33 cellular contexts compared by ENCODE assay signal in the genomic region with DNA sequence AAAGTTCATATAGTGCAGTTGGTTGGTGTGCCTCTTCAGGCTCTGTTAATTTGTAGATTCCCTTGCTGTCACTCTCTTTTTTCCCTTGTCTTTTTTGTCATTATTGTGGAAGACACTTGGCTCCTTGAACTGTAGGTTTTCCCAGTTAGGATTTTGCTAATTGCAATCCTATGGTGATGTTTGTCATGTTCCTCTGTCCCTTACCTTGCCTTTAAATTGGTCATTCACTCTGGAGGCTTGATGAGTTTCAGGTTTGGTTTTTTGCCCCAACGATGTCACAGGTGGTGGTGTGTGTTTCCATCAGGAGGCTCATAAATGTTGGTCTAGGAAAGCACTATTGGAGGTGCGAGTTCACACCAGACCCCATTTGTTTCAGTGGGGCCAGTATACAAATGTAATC.
DNase-seq lines count a peak whose midpoint lies in the region; ATAC-seq, FAIRE-seq and TF ChIP-seq lines count a peak whose summit lies in the region.
"Had no signal": no experiment of that assay in that cellular context is flagged by ENCODE, and none has a peak within 500 bp of the region (broad histone marks: within the 10 kb centered on the region; RNA-seq: fewer than 3 reads in every experiment).

No MANE protein-coding gene starts in this region.

- H3K9ac ChIP-seq in HepG2 (ENCODE audit: insufficient read depth, low read depth, low read length) (no peak overlapping the region), K562 (ENCODE audit: insufficient read depth in 1 of 2, low read depth in 2 of 2, low read length in 2 of 2) (no peak overlapping the region)
- H3K9ac ChIP-seq: BLaER1; BLaER1 treated with 17β-estradiol and CSF1 and Interleukin-3, amounts not matched to agents 10 nM and 100 nM had no signal

- H3K4me1 ChIP-seq in HepG2 (ENCODE audit: insufficient read depth, low read length) (no peaks in the 10 kb centered on the region), right lobe of liver (no peaks in the 10 kb centered on the region), HEK293 (ENCODE audit: control insufficient read depth, insufficient read depth, low read length) (no peaks in the 10 kb centered on the region), K562 (replicated peaks in 1 of 2; ENCODE audit: control insufficient read depth in 2 of 2, insufficient read depth in 2 of 2, low read length in 2 of 2) (no peaks in the 10 kb centered on the region)
- H3K4me1 ChIP-seq: A549, BE2C, Caco-2 had no signal

- TF ChIP-seq RAD21 in HepG2 (CRISPR knock-in tag; IDR thresholded peaks at IDR 0.05) = no peak
- TF ChIP-seq RAD21 in K562 (CRISPR knock-in tag; conservative IDR thresholded peaks at IDR 0.05 in 1 of 2, IDR thresholded peaks at IDR 0.05 in 1 of 2) = no peak

- H3K4me2 ChIP-seq in HepG2 (ENCODE audit: low read depth, low read length) = no peak overlapping the region
- no peak overlapping the region for H3K4me2 ChIP-seq in K562 (ENCODE audit: insufficient read depth, low read length)
- H3K4me2 ChIP-seq: A549; BLaER1; BLaER1 treated with 17β-estradiol and CSF1 and Interleukin-3, amounts not matched to agents 10 nM and 100 nM had no signal

- POLR2A ChIA-PET in HepG2 (lab: Yijun Ruan, JAX) (no interaction called here), HEK293 (lab: Yijun Ruan, JAX) (no interaction called here), K562 (lab: Yijun Ruan, JAX) (interaction anchor here (0.6 kb wide), 1 partner anchor 14 kb away, joined by 3 read pairs; no protein-coding TSS in a partner anchor)

- 81% methylated on average over 2 of the region's 2 CpGs for WGBS in HepG2 (ENCODE audit: low lambda C conversion rate)
- 93% methylated on average over 2 of the region's 2 CpGs for WGBS in right lobe of liver (ENCODE audit: insufficient coverage, low coverage, low lambda C conversion rate, missing lambda C conversion rate)
- WGBS in K562 (ENCODE audit: insufficient coverage, low coverage, missing lambda C conversion rate) = 7% methylated on average over 2 of the region's 2 CpGs

- no peaks in the 10 kb centered on the region for H3K36me3 ChIP-seq in HepG2 (replicated peaks in 1 of 2; ENCODE audit: control insufficient read depth in 1 of 2, insufficient read depth in 2 of 2, low read length in 2 of 2)
- H3K36me3 ChIP-seq in right lobe of liver = no peaks in the 10 kb centered on the region
- H3K36me3 ChIP-seq in HEK293 (ENCODE audit: control insufficient read depth in 2 of 2, insufficient read depth in 1 of 2, low read length in 2 of 2) = no peaks in the 10 kb centered on the region
- no peaks in the 10 kb centered on the region for H3K36me3 ChIP-seq in K562 (ENCODE audit: control insufficient read depth, insufficient read depth, low read length)
- H3K36me3 ChIP-seq: BE2C had no signal

- CTCF ChIA-PET in HepG2 (lab: Yijun Ruan, JAX; ENCODE audit: low intra/inter-chr PET ratio, low total read pairs) (no interaction called here), HEK293 (lab: Yijun Ruan, JAX) (no interaction called here), K562 (lab: Yijun Ruan, JAX; ENCODE audit: low intra/inter-chr PET ratio) (no interaction called here)

- H3K27me3 ChIP-seq in HepG2 (ENCODE audit: control insufficient read depth in 1 of 2, insufficient read depth in 2 of 2, low read length in 2 of 2) (no peaks in the 10 kb centered on the region), right lobe of liver (no peaks in the 10 kb centered on the region), K562 (ENCODE audit: control insufficient read depth in 2 of 2, insufficient read depth in 2 of 2, low read length in 2 of 2) (no peaks in the 10 kb centered on the region)
- H3K27me3 ChIP-seq: BE2C; BLaER1; BLaER1 treated with 17β-estradiol and CSF1 and Interleukin-3, amounts not matched to agents 10 nM and 100 nM had no signal

- H3K9me3 ChIP-seq in HepG2 (ENCODE audit: low read length) (no peaks in the 10 kb centered on the region), right lobe of liver (no peaks in the 10 kb centered on the region), HEK293 (ENCODE audit: control insufficient read depth, insufficient read depth, low read depth, low read length) (no peaks in the 10 kb centered on the region), K562 (replicated peaks; ENCODE audit: control insufficient read depth, insufficient read depth, low read depth, low read length) (no peaks in the 10 kb centered on the region; the same call in 1 of the 2 replicates)
- H3K9me3 ChIP-seq: A549, BE2C, Caco-2 had no signal

- H3K4me3 ChIP-seq in HepG2 (replicated peaks in 1 of 3; ENCODE audit: insufficient read depth in 1 of 3, low read depth in 2 of 3, low read length in 3 of 3) (no peak overlapping the region), right lobe of liver (no peak overlapping the region), HEK293 (ENCODE audit: low read depth, low read length) (no peak overlapping the region), K562 (no peak overlapping the region)
- H3K4me3 ChIP-seq: A549; BLaER1; BLaER1 treated with 17β-estradiol and CSF1 and Interleukin-3, amounts not matched to agents 10 nM and 100 nM had no signal

- no peak for TF ChIP-seq EP300 in HepG2 (IDR thresholded peaks at IDR 0.05; ENCODE audit: low read depth in 2 of 2, low read length in 2 of 2)
- no peak for TF ChIP-seq EP300 in HepG2 (CRISPR knock-in tag; IDR thresholded peaks at IDR 0.05; ENCODE audit: borderline replicate concordance)
- TF ChIP-seq EP300 in K562 (IDR thresholded peaks at IDR 0.05; ENCODE audit: low read length) = no peak

- H2AFZ ChIP-seq in HepG2 (ENCODE audit: low read length) (no peak overlapping the region), K562 (ENCODE audit: low read depth, low read length) (no peak overlapping the region)

- H3K9me1 ChIP-seq in K562 (ENCODE audit: control insufficient read depth, insufficient read depth, low read length) = no peaks in the 10 kb centered on the region

- intact Hi-C loops in HepG2 (cut with micrococcal nuclease; ENCODE audit: unreplicated experiment) (no loop called here), right lobe of liver (cut with DNase I) (no loop called here), K562 (cut with micrococcal nuclease) (no loop called here)

- BruUV-seq in HepG2 (replicated peaks; lab: Mats Ljungman, UMichigan) (no TSS peak), K562 (replicated peaks; lab: Mats Ljungman, UMichigan) (no TSS peak)

- no peak for ATAC-seq in HepG2
- ATAC-seq in right lobe of liver = no peak
- ATAC-seq in K562 = no peak
- ATAC-seq: A549; CD8-positive, alpha-beta T cell had no signal

- no peaks in the 10 kb centered on the region for H3K79me2 ChIP-seq in HepG2 (ENCODE audit: insufficient read depth, low read length)
- no peaks in the 10 kb centered on the region for H3K79me2 ChIP-seq in K562 (ENCODE audit: control insufficient read depth, insufficient read depth, low read length)

- TF ChIP-seq POLR2A in HepG2 (IDR thresholded peaks at IDR 0.05; ENCODE audit: insufficient read depth in 1 of 2, low read depth in 2 of 2, low read length in 2 of 2) (no peak), right lobe of liver (IDR thresholded peaks at IDR 0.05) (no peak), K562 (conservative IDR thresholded peaks at IDR 0.05) (no peak)

- no peak for TF ChIP-seq CTCF in HepG2 (CRISPR knock-in tag; IDR thresholded peaks at IDR 0.05)
- no peak for TF ChIP-seq CTCF in right lobe of liver (IDR thresholded peaks at IDR 0.05)
- TF ChIP-seq CTCF in HEK293 (tag by site-specific recombination; IDR thresholded peaks at IDR 0.05) = no peak
- no peak for TF ChIP-seq CTCF in K562 (IDR thresholded peaks at IDR 0.05 in 2 of 3, conservative IDR thresholded peaks at IDR 0.05 in 1 of 3; ENCODE audit: insufficient read depth in 2 of 3, low read depth in 1 of 3, low read length in 3 of 3)

- no peaks in the 10 kb centered on the region for H4K20me1 ChIP-seq in HepG2 (ENCODE audit: insufficient read depth, low read length)
- 0 out of 2 replicates have a peak, but pooled peaks cover 7% of the 10 kb centered on the region for H4K20me1 ChIP-seq in K562 (replicated peaks; ENCODE audit: control insufficient read depth, insufficient read depth, low read length)
- H4K20me1 ChIP-seq: BLaER1 had no signal

- no peak for DNase-seq in HepG2 (ENCODE audit: low spot score)
- DNase-seq in right lobe of liver = no peak
- DNase-seq in K562 (ENCODE audit: extremely low read depth in 1 of 4, low spot score in 3 of 4) = no peak
- no peak for DNase-seq in NCI-H2107 treated with DMSO at 0.1 percent for 48 hours (lab: John Stamatoyannopoulos, UW; ENCODE audit: unreplicated experiment)
- no peak for DNase-seq in superior temporal gyrus (ENCODE audit: extremely low spot score)
- DNase-seq: 8988T; ACHN; AML-193; BE2C; C1 segment of cervical spinal cord; Caco-2; Calu3; CD4-positive, alpha-beta memory T cell; CD4-positive, alpha-beta T cell; CD4-positive, CD25-positive, alpha-beta regulatory T cell; CD8-positive, alpha-beta memory T cell; CD8-positive, alpha-beta T cell; COR-L47; DMS 273 treated with DMSO at 0.1 percent for 48 hours; DMS153; DMS53; DMS79; DMS79 treated with DMSO at 0.1 percent for 48 hours; DND-41; EL had no signal

- in situ Hi-C loops in HepG2 (cut with HindIII; ENCODE audit: extremely low pct_ligation_motif_present, low pct_unique_long_range_greater_than_20kb) (no loop called here), K562 (cut with MboI) (no loop called here)

- FAIRE-seq in HepG2 (lab: Jason Lieb, UNC) (no peak), K562 (lab: Jason Lieb, UNC) (peak; percentile 11)
- FAIRE-seq: A204.1, A549, D721Med had no signal

- H3K27ac ChIP-seq in HepG2 (ENCODE audit: extremely low read length, insufficient read depth, low read length) (no peak overlapping the region), right lobe of liver (no peak overlapping the region), HEK293 (ENCODE audit: extremely low read depth, low read depth, low read length) (no peak overlapping the region), K562 (ENCODE audit: extremely low read depth, low read depth, low read length) (no peak overlapping the region)
- H3K27ac ChIP-seq: 22Rv1; A549; BLaER1; BLaER1 treated with 17β-estradiol and CSF1 and Interleukin-3, amounts not matched to agents 10 nM and 100 nM; C4-2B had no signal

TF ChIP-seq in HepG2, 621 proteins besides CTCF, POLR2A, EP300 and RAD21 (continues in another document):
- no peak for TF ChIP-seq SAFB2 (CRISPR knock-in tag; IDR thresholded peaks at IDR 0.05; ENCODE audit: borderline replicate concordance, low read depth)
- peak; percentile 92; the same call in 1 of the 2 replicates for TF ChIP-seq ZNF484 (CRISPR knock-in tag; IDR thresholded peaks at IDR 0.05; ENCODE audit: borderline replicate concordance, low read depth)

TF ChIP-seq in HEK293, 187 proteins besides CTCF, POLR2A, EP300 and RAD21:
- no peak for TF ChIP-seq YY1 (tag by site-specific recombination; IDR thresholded peaks at IDR 0.05)
- peak; percentile 65 for TF ChIP-seq SETDB1 (IDR thresholded peaks at IDR 0.05; ENCODE audit: insufficient read length, low read length)
- TF ChIP-seq ZNF514 (tag by site-specific recombination; IDR thresholded peaks at IDR 0.05) = no peak

TF ChIP-seq in K562, 482 proteins besides CTCF, POLR2A, EP300 and RAD21 (continues in another document):
- TF ChIP-seq HES1 (IDR thresholded peaks at IDR 0.05; ENCODE audit: low read depth) = no peak
- no peak for TF ChIP-seq CBFA2T2 (conservative IDR thresholded peaks at IDR 0.05)
